In genomic region chr16:3186946-3187690, GRCh38 we compare ENCODE assay signal across 11 cellular contexts. TPM values are rescaled to one million over a fixed set of nuclear protein-coding genes. Genes with fewer than 3 reads are reported as not detected.
A peak's percentile ranks its signal among the peaks of the same experiment; 100 is the strongest.
DNase-seq lines count a peak whose midpoint lies in the region; FAIRE-seq and TF ChIP-seq lines count a peak whose summit lies in the region.
"Had no signal": no experiment of that assay in that cellular context is flagged by ENCODE, and none has a peak within 500 bp of the region (broad histone marks: within the 10 kb centered on the region; RNA-seq: fewer than 3 reads in every experiment).

No MANE protein-coding gene starts in this region.

- dilution Hi-C loops in keratinocyte (cut with MboI; ENCODE audit: extremely low pct_ligation_motif_present, low sequenced_read_pairs), result no loop called here

- H4K20me1 ChIP-seq in DOHH2 (ENCODE audit: control insufficient read depth, insufficient read depth, low read depth, low read length) (no peaks in the 10 kb centered on the region), keratinocyte (ENCODE audit: control insufficient read depth, extremely low read depth, insufficient read depth, low read length) (no peaks in the 10 kb centered on the region)

- DNase-seq in SK-N-MC (ENCODE audit: low read depth, low spot score) (no peak), keratinocyte (ENCODE audit: low read depth, low spot score) (no peak), caudate nucleus (lab: John Stamatoyannopoulos, UW) (no peak), NCI-H187 (lab: John Stamatoyannopoulos, UW) (no peak), SIG-M5 treated with dmso at 0.1 percent for 504 hours (lab: John Stamatoyannopoulos, UW; ENCODE audit: unreplicated experiment) (no peak)
- DNase-seq in stimulated activated CD4-positive, alpha-beta T cell treated with anti-CD3 and anti-CD28 coated beads, Interleukin-4, amount 100 ng/mL, for 4 hours, result no peak
- DNase-seq: NCI-H1048, sigmoid colon had no signal

- H3K36me3 ChIP-seq in ACC112 (ENCODE audit: insufficient read depth, low read length) (no peaks in the 10 kb centered on the region), DOHH2 (ENCODE audit: control insufficient read depth, low read length) (no peaks in the 10 kb centered on the region), SK-N-MC (ENCODE audit: insufficient read depth, low read length) (no peaks in the 10 kb centered on the region), keratinocyte (ENCODE audit: control insufficient read depth in 2 of 2, extremely low read depth in 1 of 2, insufficient read depth in 2 of 2, low read length in 2 of 2) (no peaks in the 10 kb centered on the region)
- H3K36me3 ChIP-seq: sigmoid colon had no signal

- H3K4me1 ChIP-seq in ACC112 (ENCODE audit: control insufficient read depth, insufficient read depth, low read length, unreplicated experiment) (no peaks in the 10 kb centered on the region), DOHH2 (ENCODE audit: control insufficient read depth, low read length) (peaks cover 13% of the 10 kb centered on the region), keratinocyte (ENCODE audit: control insufficient read depth, extremely low read depth, insufficient read depth, low read length) (peaks cover 26% of the 10 kb centered on the region)

- H3K4me2 ChIP-seq in DOHH2 (ENCODE audit: low read length), result peak overlapping the region; percentile 23; the same call in 1 of the 2 replicates
- peak overlapping the region; percentile 37 for H3K4me2 ChIP-seq in keratinocyte (ENCODE audit: control insufficient read depth, extremely low read depth, insufficient read depth, low read depth, low read length)

- no peaks in the 10 kb centered on the region for H3K79me2 ChIP-seq in ACC112 (ENCODE audit: control insufficient read depth, insufficient read depth, low read length, unreplicated experiment)
- no peaks in the 10 kb centered on the region for H3K79me2 ChIP-seq in DOHH2 (ENCODE audit: control insufficient read depth, low read length)
- no peaks in the 10 kb centered on the region for H3K79me2 ChIP-seq in keratinocyte (ENCODE audit: control insufficient read depth, insufficient read depth, low read length)

- TF ChIP-seq CTCF in DOHH2 (IDR thresholded peaks at IDR 0.05; ENCODE audit: low read depth, low read length, poor library complexity, severe bottlenecking) (no peak), keratinocyte (optimal IDR thresholded peaks at IDR 0.05 in 1 of 3, IDR thresholded peaks at IDR 0.05 in 1 of 3, conservative IDR thresholded peaks at IDR 0.05 in 1 of 3; ENCODE audit: extremely low read depth in 1 of 3, insufficient read depth in 2 of 3, low read length in 3 of 3) (no peak)

- H3K27me3 ChIP-seq in ACC112 (ENCODE audit: insufficient read depth, low read length) (no peaks in the 10 kb centered on the region), DOHH2 (ENCODE audit: control insufficient read depth, low read length) (peaks cover 61% of the 10 kb centered on the region), keratinocyte (ENCODE audit: control insufficient read depth, extremely low read depth, insufficient read depth, low read length) (no peaks in the 10 kb centered on the region)

- 0 out of 2 replicates have a peak, but pooled peaks cover 4% of the 10 kb centered on the region for H3K9me3 ChIP-seq in DOHH2 (ENCODE audit: control insufficient read depth, insufficient read depth, low read length)
- no peaks in the 10 kb centered on the region for H3K9me3 ChIP-seq in SK-N-MC (ENCODE audit: low read depth, low read length)
- no peaks in the 10 kb centered on the region for H3K9me3 ChIP-seq in keratinocyte (ENCODE audit: control insufficient read depth, low read depth, low read length)
- H3K9me3 ChIP-seq: sigmoid colon had no signal

- H3K9me2 ChIP-seq in DOHH2 (replicated peaks; ENCODE audit: control insufficient read depth, low read length), result no peaks in the 10 kb centered on the region

- no peak for FAIRE-seq in keratinocyte (lab: Jason Lieb, UNC)

- no peak overlapping the region for H3K9ac ChIP-seq in SK-N-MC (ENCODE audit: insufficient read length)
- H3K9ac ChIP-seq in keratinocyte (ENCODE audit: control insufficient read depth, extremely low read depth, insufficient read depth, low read length), result no peak overlapping the region

- H3F3A ChIP-seq in DOHH2 (ENCODE audit: control insufficient read depth, insufficient read depth), result no peaks in the 10 kb centered on the region

- H3K4me3 ChIP-seq in ACC112 (ENCODE audit: low read depth, low read length) (peak overlapping the region; percentile 35; the same call in 1 of the 2 replicates), DOHH2 (ENCODE audit: low read length) (0 out of 2 replicates have a peak overlapping the region, but pooled peaks have one; percentile 66), SK-N-MC (peak overlapping the region; percentile 98), keratinocyte (ENCODE audit: control insufficient read depth in 2 of 3, extremely low read depth in 1 of 3, insufficient read depth in 2 of 3, low read depth in 1 of 3, low read length in 3 of 3) (no peak overlapping the region)
- H3K4me3 ChIP-seq: sigmoid colon had no signal

- no peaks in the 10 kb centered on the region for H3K9me1 ChIP-seq in keratinocyte (ENCODE audit: control insufficient read depth, extremely low read depth, insufficient read depth, low read length)

- H3K27ac ChIP-seq in ACC112 (ENCODE audit: low read depth, low read length), result no peak overlapping the region
- no peak overlapping the region for H3K27ac ChIP-seq in DOHH2 (ENCODE audit: low read depth, low read length)
- 0 out of 2 replicates have a peak overlapping the region, but pooled peaks have one; percentile 2 for H3K27ac ChIP-seq in SK-N-MC
- H3K27ac ChIP-seq in keratinocyte (ENCODE audit: control insufficient read depth, insufficient read depth, low read length), result no peak overlapping the region
- H3K27ac ChIP-seq in caudate nucleus (ENCODE audit: low read depth, low read length), result no peak overlapping the region
- H3K27ac ChIP-seq: sigmoid colon had no signal

- H2AFZ ChIP-seq in ACC112 (ENCODE audit: low read length, unreplicated experiment) (no peak overlapping the region), keratinocyte (ENCODE audit: control insufficient read depth, low read length) (no peak overlapping the region)

RNA-seq across cellular contexts. Expression of gene OR1F1, which starts 0.9 kb away (rescaled TPM):
- 0.51 to 0.89 TPM (median 0.58 TPM) in 3 replicates for polyA plus RNA-seq in keratinocyte
- not detected for polyA plus RNA-seq in keratinocyte (2011; ENCODE audit: low read depth)
- polyA plus RNA-seq in keratinocyte (2011; cell fraction: cytosol; rRNA removed), result 0.55 and 0.56 TPM in 2 replicates
- 1.1 and 1.2 TPM in 2 replicates for polyA plus RNA-seq in keratinocyte (2011; cell fraction: nucleus; rRNA removed)
- polyA plus RNA-seq in keratinocyte (2012; ENCODE audit: low replicate concordance), result 0.29 TPM in 1 of 2 replicates, not detected in the other
- 1.0 to 3.6 TPM (median 2.7 TPM) in 3 replicates for polyA minus RNA-seq in keratinocyte
- polyA minus RNA-seq in keratinocyte (2011; cell fraction: cytosol; rRNA and poly(A)+ RNA removed), result not detected
- 0.93 TPM in 1 of 2 replicates, not detected in the other for polyA minus RNA-seq in keratinocyte (2011; cell fraction: nucleus; rRNA and poly(A)+ RNA removed)
- polyA plus RNA-seq: liver, sigmoid colon had no signal

RNA-seq across cellular contexts. Expression of gene ZNF200, which starts 47.8 kb away (rescaled TPM):
- polyA plus RNA-seq in keratinocyte, result 3.1 to 4.7 TPM (median 4.3 TPM) in 3 replicates
- 2.2 TPM for polyA plus RNA-seq in keratinocyte (2011; ENCODE audit: low read depth)
- 1.9 and 3.6 TPM in 2 replicates for polyA plus RNA-seq in keratinocyte (2011; cell fraction: cytosol; rRNA removed)
- 7.4 and 9.2 TPM in 2 replicates for polyA plus RNA-seq in keratinocyte (2011; cell fraction: nucleus; rRNA removed)
- polyA plus RNA-seq in keratinocyte (2012; ENCODE audit: low replicate concordance), result 4.1 and 4.9 TPM in 2 replicates
- 2.0 to 6.3 TPM (median 2.7 TPM) in 3 replicates for polyA minus RNA-seq in keratinocyte
- 2.5 TPM for polyA minus RNA-seq in keratinocyte (2011; cell fraction: cytosol; rRNA and poly(A)+ RNA removed)
- polyA minus RNA-seq in keratinocyte (2011; cell fraction: nucleus; rRNA and poly(A)+ RNA removed), result 4.0 and 6.5 TPM in 2 replicates

RNA-seq across cellular contexts. Expression of gene ZNF213, which starts 52.3 kb away (rescaled TPM):
- 0.51 to 1.1 TPM (median 0.62 TPM) in 3 replicates for polyA plus RNA-seq in keratinocyte
- polyA plus RNA-seq in keratinocyte (2011; ENCODE audit: low read depth), result 1.5 TPM
- polyA plus RNA-seq in keratinocyte (2011; cell fraction: cytosol; rRNA removed), result 0.77 and 2.4 TPM in 2 replicates
- polyA plus RNA-seq in keratinocyte (2011; cell fraction: nucleus; rRNA removed), result 1.4 and 2.0 TPM in 2 replicates
- polyA plus RNA-seq in keratinocyte (2012; ENCODE audit: low replicate concordance), result 6.4 and 6.6 TPM in 2 replicates
- polyA minus RNA-seq in keratinocyte, result 1.2 to 4.8 TPM (median 1.5 TPM) in 3 replicates
- polyA minus RNA-seq in keratinocyte (2011; cell fraction: cytosol; rRNA and poly(A)+ RNA removed), result 7.5 TPM
- 2.0 and 2.6 TPM in 2 replicates for polyA minus RNA-seq in keratinocyte (2011; cell fraction: nucleus; rRNA and poly(A)+ RNA removed)

Comparison
In these comparisons a context has a peak if more than half of its experiments do, and no peak if none do; other contexts are left out.
1. H3K4me3 ChIP-seq: peak in ACC112 (single experiment), DOHH2 (single experiment) and SK-N-MC (single experiment); none in keratinocyte (0 of 3).